Comparison of ENCODE assay signal across 21 cellular contexts in the genomic region with DNA sequence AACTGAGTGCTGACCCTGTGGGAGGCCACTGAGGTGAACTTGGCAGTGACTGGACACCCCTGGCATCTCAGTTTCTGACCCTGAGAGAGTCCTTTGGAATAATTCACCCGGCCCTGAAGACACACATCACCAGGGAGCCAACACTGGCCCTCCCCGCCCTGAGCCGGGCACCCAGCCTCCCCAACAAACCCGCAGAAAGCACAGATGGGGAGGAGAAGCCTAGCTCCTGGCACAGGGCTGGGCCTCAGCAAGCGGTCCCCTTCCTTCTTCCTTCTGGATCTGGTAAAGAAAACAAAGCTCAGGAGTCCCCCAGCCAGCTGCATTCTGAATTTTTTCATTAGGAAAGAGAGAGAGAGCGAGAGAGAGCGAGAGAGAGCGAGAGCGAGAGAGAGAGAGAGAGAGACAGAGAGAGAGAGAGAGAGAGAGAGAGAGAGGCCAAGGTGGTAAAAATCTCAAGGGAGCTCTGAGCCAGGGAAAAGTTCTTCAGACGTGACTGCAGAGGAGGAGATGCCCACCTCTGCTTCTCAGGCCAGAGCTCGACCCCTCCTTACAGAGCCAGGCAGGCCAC.
"Had no signal": no experiment of that assay in that cellular context is flagged by ENCODE, and none has a peak within 500 bp of the region (broad histone marks: within the 10 kb centered on the region; RNA-seq: fewer than 3 reads in every experiment).

No MANE protein-coding gene starts in this region.

- H3K4me1 ChIP-seq: foreskin keratinocyte, lower lobe of right lung, prostate gland, stomach had no signal

- H3K9me3 ChIP-seq: lower lobe of right lung, prostate gland, stomach had no signal

- H3K36me3 Mint-ChIP-seq: activated CD8-positive, alpha-beta memory T cell treated with anti-CD3 and anti-CD28 coated beads, Interleukin-2, amount 10 ng/mL, durations not matched to agents 7 days and 5 days had no signal

- H3K27ac Mint-ChIP-seq: activated B cell treated with CpG ODN at 0.5 μM for 24 hours; activated CD4-positive, alpha-beta memory T cell treated with anti-CD3 and anti-CD28 coated beads, Interleukin-2, amount 10 ng/mL, durations not matched to agents 7 days and 5 days; activated CD8-positive, alpha-beta memory T cell treated with anti-CD3 and anti-CD28 coated beads, Interleukin-2, amount 10 ng/mL, durations not matched to agents 7 days and 5 days; activated naive CD8-positive, alpha-beta T cell treated with anti-CD3 and anti-CD28 coated beads, Interleukin-2, amount 10 ng/mL, durations not matched to agents 7 days and 5 days; activated T-helper 2 cell treated with anti-CD3 and anti-CD28 coated beads, Interferon-gamma antibody, Interleukin-2, Interleukin-4, amounts not matched to agents 10 μg/mL and 5 μg/mL and 100 μg/mL, durations not matched to agents 14 hours and 24 hours and 36 hours; naive thymus-derived CD8-positive, alpha-beta T cell; T-cell; type B pancreatic cell had no signal

- H3K4me3 ChIP-seq: lower lobe of right lung, prostate gland, skin epidermis, stomach had no signal

- DNase-seq: activated B cell treated with CpG ODN at 0.5 μM for 24 hours; activated CD4-positive, alpha-beta memory T cell treated with anti-CD3 and anti-CD28 coated beads, Interleukin-2, amount 10 ng/mL, durations not matched to agents 7 days and 5 days; activated CD4-positive, alpha-beta T cell treated with anti-CD3 and anti-CD28 coated beads for 4 hours; activated CD8-positive, alpha-beta memory T cell treated with anti-CD3 and anti-CD28 coated beads, Interleukin-2, amount 10 ng/mL, durations not matched to agents 7 days and 5 days; activated naive CD4-positive, alpha-beta T cell treated with Interleukin-2 at 50 U/mL for 16 hours; activated naive CD8-positive, alpha-beta T cell treated with anti-CD3 and anti-CD28 coated beads, Interleukin-2, amount 10 ng/mL, durations not matched to agents 7 days and 5 days; endodermal cell; foreskin keratinocyte; glutamatergic neuron; hippocampal formation; left colon; lower lobe of right lung; naive thymus-derived CD8-positive, alpha-beta T cell; right cardiac atrium; stomach; T-cell had no signal

- H3K4me1 Mint-ChIP-seq: activated B cell treated with CpG ODN at 0.5 μM for 24 hours; activated CD4-positive, alpha-beta memory T cell treated with anti-CD3 and anti-CD28 coated beads, Interleukin-2, amount 10 ng/mL, durations not matched to agents 7 days and 5 days; activated CD8-positive, alpha-beta memory T cell treated with anti-CD3 and anti-CD28 coated beads, Interleukin-2, amount 10 ng/mL, durations not matched to agents 7 days and 5 days had no signal

- H3K27ac ChIP-seq: epithelial cell of prostate, foreskin keratinocyte, lower lobe of right lung, prostate gland, skin epidermis, stomach had no signal

- ATAC-seq: activated CD8-positive, alpha-beta memory T cell treated with anti-CD3 and anti-CD28 coated beads, Interleukin-2, amount 10 ng/mL, durations not matched to agents 7 days and 5 days; foreskin keratinocyte; left colon; lower lobe of right lung; naive thymus-derived CD8-positive, alpha-beta T cell; right cardiac atrium; T-cell had no signal

- H3K9me3 Mint-ChIP-seq: activated B cell treated with CpG ODN at 0.5 μM for 24 hours; activated CD4-positive, alpha-beta memory T cell treated with anti-CD3 and anti-CD28 coated beads, Interleukin-2, amount 10 ng/mL, durations not matched to agents 7 days and 5 days; activated naive CD8-positive, alpha-beta T cell treated with anti-CD3 and anti-CD28 coated beads, Interleukin-2, amount 10 ng/mL, durations not matched to agents 7 days and 5 days; activated T-helper 2 cell treated with anti-CD3 and anti-CD28 coated beads, Interferon-gamma antibody, Interleukin-2, Interleukin-4, amounts not matched to agents 10 μg/mL and 5 μg/mL and 100 μg/mL, durations not matched to agents 14 hours and 24 hours and 36 hours; endodermal cell; naive thymus-derived CD8-positive, alpha-beta T cell; T-cell; type B pancreatic cell had no signal

- H3K36me3 ChIP-seq: prostate gland had no signal

- H3K4me3 Mint-ChIP-seq: activated B cell treated with CpG ODN at 0.5 μM for 24 hours; activated CD4-positive, alpha-beta memory T cell treated with anti-CD3 and anti-CD28 coated beads, Interleukin-2, amount 10 ng/mL, durations not matched to agents 7 days and 5 days; activated CD8-positive, alpha-beta memory T cell treated with anti-CD3 and anti-CD28 coated beads, Interleukin-2, amount 10 ng/mL, durations not matched to agents 7 days and 5 days; activated naive CD8-positive, alpha-beta T cell treated with anti-CD3 and anti-CD28 coated beads, Interleukin-2, amount 10 ng/mL, durations not matched to agents 7 days and 5 days; endodermal cell; naive thymus-derived CD8-positive, alpha-beta T cell; T-cell; type B pancreatic cell had no signal
